ENCODE assay signal across 18 cellular contexts in the genomic region with DNA sequence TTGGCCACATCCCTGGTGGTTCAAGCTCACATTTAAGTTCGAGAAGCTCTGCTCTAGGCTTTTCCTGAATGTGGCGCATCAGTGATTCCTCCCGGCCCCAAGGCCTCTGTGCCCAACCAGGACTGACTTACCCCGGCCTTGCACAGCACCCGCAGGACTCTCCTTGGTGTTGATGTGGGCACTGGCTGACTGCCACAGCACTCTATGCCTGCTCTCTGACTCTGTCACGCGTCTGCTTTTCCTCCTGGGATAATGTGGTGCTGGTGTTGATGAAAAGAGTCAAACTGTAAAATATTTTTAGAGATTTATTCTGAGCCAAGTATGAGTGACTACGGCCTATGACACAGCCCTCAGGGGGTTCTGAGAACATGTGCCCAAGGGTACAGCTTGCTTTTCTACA. TPM values are rescaled to one million over a fixed set of nuclear protein-coding genes. Genes with fewer than 3 reads are reported as not detected.
A peak's percentile ranks its signal among the peaks of the same experiment; 100 is the strongest.
DNase-seq lines count a peak whose midpoint lies in the region; ATAC-seq and TF ChIP-seq lines count a peak whose summit lies in the region.
"Had no signal": no experiment of that assay in that cellular context is flagged by ENCODE, and none has a peak within 500 bp of the region (broad histone marks: within the 10 kb centered on the region; RNA-seq: fewer than 3 reads in every experiment).

No MANE protein-coding gene starts in this region.

- H3K27me3 ChIP-seq in MG63 (no peaks in the 10 kb centered on the region), esophagus squamous epithelium (no peaks in the 10 kb centered on the region), osteoblast (ENCODE audit: insufficient read depth, low read length) (peaks cover 7% of the 10 kb centered on the region)

- ATAC-seq in GM21360 (IDR thresholded peaks at IDR 0.05; ENCODE audit: unreplicated experiment): no peak
- no peak for ATAC-seq in GM18505 (IDR thresholded peaks at IDR 0.05; ENCODE audit: unreplicated experiment)
- ATAC-seq: stimulated activated naive CD8-positive, alpha-beta T cell treated with anti-CD3 and anti-CD28 coated beads, Interleukin-15, Interleukin-2, amounts not matched to agents 100 U/mL and 50 U/mL, for 24 hours had no signal

- 26 to 43% methylated on average over 6 to 8 of the region's 8 CpGs for WGBS in esophagus squamous epithelium, 2 donors

- H3K27ac ChIP-seq in esophagus squamous epithelium: peak overlapping the region; percentile 51 to 87 (median 74)
- H3K27ac ChIP-seq in osteoblast (ENCODE audit: low read depth, low read length): peak overlapping the region; percentile 79
- H3K27ac ChIP-seq: SJCRH30 had no signal

- no peaks in the 10 kb centered on the region for H3K79me2 ChIP-seq in osteoblast (ENCODE audit: insufficient read depth, low read length)

- H3K4me3 ChIP-seq in MG63 (no peak overlapping the region), esophagus squamous epithelium (peak overlapping the region in 1 of 4 donors; percentile 5), osteoblast (ENCODE audit: insufficient read depth, low read length) (peak overlapping the region; percentile 11)
- H3K4me3 ChIP-seq: SJCRH30 had no signal

- TF ChIP-seq POLR2A in esophagus squamous epithelium (IDR thresholded peaks at IDR 0.05): no peak
- TF ChIP-seq POLR2A in GM18505 (IDR thresholded peaks at IDR 0.05; ENCODE audit: borderline replicate concordance, extremely low read depth, insufficient read depth, insufficient read length): no peak

- no peaks in the 10 kb centered on the region for H4K20me1 ChIP-seq in osteoblast (ENCODE audit: insufficient read depth, low read length)

- H3K4me2 ChIP-seq in osteoblast (ENCODE audit: insufficient read depth, low read length): peak overlapping the region; percentile 53

- H3K36me3 ChIP-seq in MG63 (no peaks in the 10 kb centered on the region), esophagus squamous epithelium (no peaks in the 10 kb centered on the region), osteoblast (ENCODE audit: insufficient read depth, low read length) (no peaks in the 10 kb centered on the region)
- H3K36me3 ChIP-seq: SJCRH30 had no signal

- H3K9me3 ChIP-seq in MG63: peaks cover 8% of the 10 kb centered on the region
- H3K9me3 ChIP-seq in esophagus squamous epithelium: no peaks in the 10 kb centered on the region
- no peaks in the 10 kb centered on the region for H3K9me3 ChIP-seq in osteoblast (ENCODE audit: low read depth, low read length)
- H3K9me3 ChIP-seq: SJCRH30 had no signal

- H3K4me1 ChIP-seq in esophagus squamous epithelium: peaks cover 26 to 82% (median 45%) of the 10 kb centered on the region in 3 donors
- H3K4me1 ChIP-seq in osteoblast (ENCODE audit: insufficient read depth, low read length): peaks cover 30% of the 10 kb centered on the region

- intact Hi-C loops in esophagus squamous epithelium (cut with DNase I): no loop called here

- DNase-seq in A172 (ENCODE audit: low spot score) (peak; percentile 34), MG63 (peak; percentile 59), esophagus squamous epithelium (lab: John Stamatoyannopoulos, UW) (no peak), osteoblast (ENCODE audit: insufficient read length, low spot score, missing footprints) (peak; percentile 93), occipital lobe (lab: John Stamatoyannopoulos, UW) (no peak), cortex of kidney (lab: John Stamatoyannopoulos, UW) (no peak)
- DNase-seq: activated B cell treated with CpG ODN at 0.5 μM for 24 hours; activated T-cell treated with anti-CD3 and anti-CD28 coated beads, Interleukin-2, amount 50 U/mL, for 48 hours; NCI-H1048; SJCRH30; stimulated activated CD4-positive, alpha-beta T cell treated with anti-CD3 and anti-CD28 coated beads, Interleukin-4, amount 100 ng/mL, for 1 hour; stimulated activated naive CD8-positive, alpha-beta T cell treated with anti-CD3 and anti-CD28 coated beads, Interleukin-15, Interleukin-2, amounts not matched to agents 100 U/mL and 50 U/mL, for 24 hours had no signal

- TF ChIP-seq CTCF in esophagus squamous epithelium (IDR thresholded peaks at IDR 0.05) (no peak), osteoblast (IDR thresholded peaks at IDR 0.05; ENCODE audit: extremely low read depth, low read depth, low read length) (no peak)

- H2AFZ ChIP-seq in osteoblast (ENCODE audit: low read length): peak overlapping the region; percentile 47

RNA-seq across cellular contexts. Expression of a gene that starts 15.4 kb away (rescaled TPM):
- not detected in 2 replicates for total RNA-seq in A172 (2014; rRNA removed; shearing (Covaris generic))
- not detected in 2 replicates for total RNA-seq in MG63 (2014; rRNA removed; shearing (Covaris generic); ENCODE audit: low replicate concordance)
- total RNA-seq in esophagus squamous epithelium (1 to 10 TPM; 1.9 to 7.1 (median 4.2) TPM), osteoblast (11.2 and 22.4 TPM in 2 replicates), occipital lobe (2.5 TPM)
- total RNA-seq: A673, epithelial cell of proximal tubule, NCI-H460, neural crest cell, SJCRH30 had no signal

RNA-seq across cellular contexts. Expression of a gene that starts 44.0 kb away (rescaled TPM):
- total RNA-seq in A172 (2014; rRNA removed; shearing (Covaris generic)): 2.3 and 4.2 TPM in 2 replicates
- total RNA-seq in MG63 (2014; rRNA removed; shearing (Covaris generic); ENCODE audit: low replicate concordance): 3.1 and 5.2 TPM in 2 replicates
- total RNA-seq in esophagus squamous epithelium: 10 to 100 TPM; 28.5 to 57.4 (median 30.2) TPM
- 3.2 and 5.4 TPM in 2 replicates for total RNA-seq in osteoblast
- total RNA-seq in occipital lobe: 0.47 TPM
- total RNA-seq: SJCRH30 had no signal

RNA-seq across cellular contexts. Expression of a gene that starts 58.7 kb away (rescaled TPM):
- not detected in 2 replicates for total RNA-seq in A172 (2014; rRNA removed; shearing (Covaris generic))
- not detected in 2 replicates for total RNA-seq in MG63 (2014; rRNA removed; shearing (Covaris generic); ENCODE audit: low replicate concordance)
- under 1 TPM in 1 of 4 donors, not detected in 3; 0.38 TPM for total RNA-seq in esophagus squamous epithelium
- not detected in 2 replicates for total RNA-seq in osteoblast
- total RNA-seq in occipital lobe: not detected
- total RNA-seq: A673, activated B cell treated with CpG ODN at 0.5 μM for 24 hours, epithelial cell of proximal tubule, NCI-H460, neural crest cell, SJCRH30 had no signal

Comparison
In these comparisons a context has a peak if more than half of its experiments do, and no peak if none do; other contexts are left out.
1. DNase-seq: peak in A172 (single experiment), MG63 (single experiment) and osteoblast (single experiment); none in esophagus squamous epithelium (single experiment), occipital lobe (single experiment) and cortex of kidney (single experiment).